In genomic region chr20:23334111-23334510, GRCh38 we compare ENCODE assay signal across 15 cellular contexts.
"Had no signal": no experiment of that assay in that cellular context is flagged by ENCODE, and none has a peak within 500 bp of the region (broad histone marks: within the 10 kb centered on the region; RNA-seq: fewer than 3 reads in every experiment).

No MANE protein-coding gene starts in this region.

- H3K27me3 ChIP-seq: esophagus squamous epithelium, right atrium auricular region had no signal

- H3K4me3 ChIP-seq: esophagus squamous epithelium, right atrium auricular region had no signal

- H3K36me3 ChIP-seq: esophagus squamous epithelium, right atrium auricular region had no signal

- ATAC-seq: activated CD8-positive, alpha-beta memory T cell treated with anti-CD3 and anti-CD28 coated beads, Interleukin-2, amount 10 ng/mL, durations not matched to agents 7 days and 5 days; activated T-cell treated with anti-CD3 and anti-CD28 coated beads, Interleukin-2, amount 50 U/mL, for 4 hours; left colon; natural killer cell treated with Interleukin-12 subunit alpha and Interleukin-12 subunit beta and Interleukin-15 and Interleukin-18, amount 100 ng/mL, for 72 hours had no signal

- H3K9me3 ChIP-seq: esophagus squamous epithelium had no signal

- H3K27ac ChIP-seq: esophagus squamous epithelium, right atrium auricular region had no signal

- DNase-seq: activated CD4-positive, alpha-beta T cell treated with anti-CD3 and anti-CD28 coated beads, Interleukin-2, amount 50 U/mL, for 48 hours; activated CD4-positive, CD25-positive, alpha-beta regulatory T cell treated with anti-CD3 and anti-CD28 coated beads, Interleukin-2, amount 50 U/mL, for 72 hours; activated CD8-positive, alpha-beta memory T cell treated with anti-CD3 and anti-CD28 coated beads, Interleukin-2, amount 10 ng/mL, durations not matched to agents 7 days and 5 days; activated gamma-delta T cell; activated naive CD8-positive, alpha-beta T cell treated with anti-CD3 and anti-CD28 coated beads for 36 hours; activated T-cell treated with anti-CD3 and anti-CD28 coated beads, Interleukin-2, amount 50 U/mL, for 4 hours; aorta; esophagus squamous epithelium; foreskin fibroblast; left colon; nucleus accumbens; stimulated activated CD4-positive, alpha-beta T cell treated with anti-CD3 and anti-CD28 coated beads, Interleukin-12 subunit alpha, Interleukin-12 subunit beta, amount 100 ng/mL, for 4 hours; T-helper 2 cell had no signal
